18 cellular contexts compared by ENCODE assay signal in genomic region chr7:107946451-107946850, GRCh38. TPM values are rescaled to one million over a fixed set of nuclear protein-coding genes. Genes with fewer than 3 reads are reported as not detected.
DNase-seq lines count a peak whose midpoint lies in the region; ATAC-seq and TF ChIP-seq lines count a peak whose summit lies in the region.
"Had no signal": no experiment of that assay in that cellular context is flagged by ENCODE, and none has a peak within 500 bp of the region (broad histone marks: within the 10 kb centered on the region; RNA-seq: fewer than 3 reads in every experiment).

No MANE protein-coding gene starts in this region.

- H3K9ac ChIP-seq in IMR-90 (ENCODE audit: low read depth, low read length) (no peak overlapping the region), skeletal muscle satellite cell (ENCODE audit: low read depth, low read length) (no peak overlapping the region)

- peak overlapping the region in 3 of 5 experiments; percentile 25 to 61 (median 26) for H3K27ac Mint-ChIP-seq in brain
- H3K27ac Mint-ChIP-seq: activated CD4-positive, alpha-beta T cell treated with anti-CD3 and anti-CD28 coated beads, Interleukin-2, amount 10 ng/mL, durations not matched to agents 7 days and 5 days; activated naive CD4-positive, alpha-beta T cell treated with anti-CD3 and anti-CD28 coated beads, Interleukin-2, amount 50 U/mL, for 72 hours had no signal

- CTCF ChIA-PET in IMR-90 (lab: Yijun Ruan, JAX), result no interaction called here

- no peak overlapping the region for H2BK20ac ChIP-seq in IMR-90 (ENCODE audit: low read depth, low read length)

- H3K4me1 ChIP-seq in IMR-90 (ENCODE audit: control insufficient read depth, insufficient read depth, low read length) (peaks cover 14% of the 10 kb centered on the region), hepatocyte (ENCODE audit: insufficient read depth) (peaks cover 10% of the 10 kb centered on the region), skeletal muscle satellite cell (ENCODE audit: control insufficient read depth, insufficient read depth, low read length) (peaks cover 53% of the 10 kb centered on the region), SJCRH30 (peaks cover 54% of the 10 kb centered on the region), spleen (peaks cover 0 to 7% (median 0%) of the 10 kb centered on the region in 6 donors)

- H3K56ac ChIP-seq in IMR-90 (ENCODE audit: extremely low read depth, insufficient read depth, low read length), result no peak overlapping the region

- no peaks in the 10 kb centered on the region for H3K27me3 Mint-ChIP-seq in brain
- H3K27me3 Mint-ChIP-seq: activated CD4-positive, alpha-beta T cell treated with anti-CD3 and anti-CD28 coated beads, Interleukin-2, amount 10 ng/mL, durations not matched to agents 7 days and 5 days had no signal

- H3K4me1 Mint-ChIP-seq in brain, result peaks cover 54% of the 10 kb centered on the region
- H3K4me1 Mint-ChIP-seq: activated CD4-positive, alpha-beta T cell treated with anti-CD3 and anti-CD28 coated beads, Interleukin-2, amount 10 ng/mL, durations not matched to agents 7 days and 5 days had no signal

- no peaks in the 10 kb centered on the region for H3K9me3 ChIP-seq in IMR-90 (ENCODE audit: control insufficient read depth, insufficient read depth, low read length)
- no peaks in the 10 kb centered on the region for H3K9me3 ChIP-seq in hepatocyte (ENCODE audit: low read depth)
- no peaks in the 10 kb centered on the region for H3K9me3 ChIP-seq in skeletal muscle satellite cell (replicated peaks; ENCODE audit: low read length)
- no peaks in the 10 kb centered on the region for H3K9me3 ChIP-seq in SJCRH30 (replicated peaks)
- H3K9me3 ChIP-seq in spleen, result no peaks in the 10 kb centered on the region
- H3K9me3 ChIP-seq: ovary, stomach had no signal

- TF ChIP-seq POLR2A in IMR-90 (IDR thresholded peaks at IDR 0.05; ENCODE audit: low read depth, low read length), result no peak
- TF ChIP-seq POLR2A in spleen (IDR thresholded peaks at IDR 0.05), result no peak

- no peak overlapping the region for H3K4me3 Mint-ChIP-seq in brain
- H3K4me3 Mint-ChIP-seq: activated CD4-positive, alpha-beta T cell treated with anti-CD3 and anti-CD28 coated beads, Interleukin-2, amount 10 ng/mL, durations not matched to agents 7 days and 5 days had no signal

- H3K14ac ChIP-seq in IMR-90 (replicated peaks; ENCODE audit: low read depth, low read length), result no peak overlapping the region

- H4K91ac ChIP-seq in IMR-90 (ENCODE audit: insufficient read depth, low read depth, low read length), result no peak overlapping the region

- peaks cover 9 to 60% of the 10 kb centered on the region in 2 experiments; a peak in 3 of 4 replicates for H3K79me1 ChIP-seq in IMR-90 (ENCODE audit: low read depth in 1 of 2, low read length in 2 of 2)

- no TSS peak for BruUV-seq in IMR-90 (replicated peaks; lab: Mats Ljungman, UMichigan)

- POLR2A ChIA-PET in IMR-90 (lab: Charles Lee; ENCODE audit: unreplicated experiment), result no interaction called here

- intact Hi-C loops in IMR-90 (cut with micrococcal nuclease), result no loop called here
- intact Hi-C loops in spleen (cut with DNase I; ENCODE audit: low total_unique reads), result no loop called here

- H3K9me3 Mint-ChIP-seq in brain, result no peaks in the 10 kb centered on the region
- H3K9me3 Mint-ChIP-seq: activated CD4-positive, alpha-beta T cell treated with anti-CD3 and anti-CD28 coated beads, Interleukin-2, amount 10 ng/mL, durations not matched to agents 7 days and 5 days; activated naive CD4-positive, alpha-beta T cell treated with anti-CD3 and anti-CD28 coated beads, Interleukin-2, amount 50 U/mL, for 72 hours had no signal

- H3K36me3 Mint-ChIP-seq in brain, result peaks cover 73% of the 10 kb centered on the region
- H3K36me3 Mint-ChIP-seq: activated naive CD4-positive, alpha-beta T cell treated with anti-CD3 and anti-CD28 coated beads, Interleukin-2, amount 50 U/mL, for 72 hours had no signal

- no peak for ATAC-seq in IMR-90 (ENCODE audit: low read depth)
- no peak for ATAC-seq in HG03159 (IDR thresholded peaks at IDR 0.05; ENCODE audit: unreplicated experiment)
- ATAC-seq: activated naive CD4-positive, alpha-beta T cell treated with anti-CD3 and anti-CD28 coated beads, Interleukin-2, amount 50 U/mL, for 72 hours had no signal

- H3K27me3 ChIP-seq in IMR-90 (ENCODE audit: control insufficient read depth, insufficient read depth, low read length) (no peaks in the 10 kb centered on the region), hepatocyte (no peaks in the 10 kb centered on the region), skeletal muscle satellite cell (ENCODE audit: control insufficient read depth, insufficient read depth, low read length) (no peaks in the 10 kb centered on the region), SJCRH30 (no peaks in the 10 kb centered on the region), spleen (replicated peaks in 1 of 7) (no peaks in the 10 kb centered on the region)
- H3K27me3 ChIP-seq: ovary, stomach had no signal

- peaks cover 4% of the 10 kb centered on the region for H3K79me2 ChIP-seq in hepatocyte

- H3K4me3 ChIP-seq in IMR-90 (ENCODE audit: insufficient read depth, low read depth, low read length) (no peak overlapping the region), hepatocyte (no peak overlapping the region), skeletal muscle satellite cell (ENCODE audit: low read length) (no peak overlapping the region), SJCRH30 (no peak overlapping the region), spleen (no peak overlapping the region)
- H3K4me3 ChIP-seq: K562, ovary, stomach had no signal

- H4K8ac ChIP-seq in IMR-90 (ENCODE audit: low read depth in 2 of 2, low read length in 2 of 2), result no peak overlapping the region

- H3K4ac ChIP-seq in IMR-90 (ENCODE audit: low read depth, low read length), result 0 out of 2 replicates have a peak overlapping the region, but pooled peaks have one; percentile 15

- peak overlapping the region; percentile 25 for H2BK5ac ChIP-seq in IMR-90 (ENCODE audit: low read depth, low read length, poor library complexity, severe bottlenecking)

- H4K20me1 ChIP-seq in IMR-90 (ENCODE audit: insufficient read depth, low read length) (no peaks in the 10 kb centered on the region; the same call in 1 of the 2 replicates), hepatocyte (ENCODE audit: insufficient read depth, poor library complexity, severe bottlenecking) (no peaks in the 10 kb centered on the region)

- no peak for TF ChIP-seq CTCF in IMR-90 (conservative IDR thresholded peaks at IDR 0.05; ENCODE audit: low read depth, low read length)
- TF ChIP-seq CTCF in brain (conservative IDR thresholded peaks at IDR 0.05), result no peak
- no peak for TF ChIP-seq CTCF in hepatocyte (IDR thresholded peaks at IDR 0.05; ENCODE audit: poor library complexity)
- no peak for TF ChIP-seq CTCF in spleen (IDR thresholded peaks at IDR 0.05 in 8 of 11, conservative IDR thresholded peaks at IDR 0.05 in 3 of 11)

- H2AK5ac ChIP-seq in IMR-90 (ENCODE audit: low read depth, low read length), result no peak overlapping the region

- peak; percentile 47 for DNase-seq in IMR-90
- DNase-seq in hepatocyte (ENCODE audit: low spot score), result no peak
- no peak for DNase-seq in NCI-H82 treated with DMSO at 0.1 percent for 48 hours (lab: John Stamatoyannopoulos, UW; ENCODE audit: unreplicated experiment)
- no peak for DNase-seq in SJCRH30
- no peak for DNase-seq in spleen
- DNase-seq: activated CD4-positive, alpha-beta T cell treated with anti-CD3 and anti-CD28 coated beads, Interleukin-2, amount 10 ng/mL, durations not matched to agents 7 days and 5 days; activated T-cell treated with anti-CD3 and anti-CD28 coated beads for 4 hours; DMS53; midbrain; NCI-H1436; ovary; stomach had no signal

- H3K36me3 ChIP-seq in IMR-90 (ENCODE audit: control insufficient read depth, insufficient read depth, low read length) (peaks cover 62% of the 10 kb centered on the region), hepatocyte (replicated peaks; ENCODE audit: insufficient read depth, low read depth) (no peaks in the 10 kb centered on the region), skeletal muscle satellite cell (ENCODE audit: insufficient read depth, low read length) (peaks cover 66% of the 10 kb centered on the region), SJCRH30 (peaks cover 44% of the 10 kb centered on the region), spleen (peaks cover 0 to 33% (median 0%) of the 10 kb centered on the region in 6 donors)
- H3K36me3 ChIP-seq: ovary had no signal

- H4K5ac ChIP-seq in IMR-90 (ENCODE audit: low read depth, low read length), result no peak overlapping the region

- no peak for TF ChIP-seq RAD21 in IMR-90 (IDR thresholded peaks at IDR 0.05; ENCODE audit: low read length)

- H3K9me1 ChIP-seq in IMR-90 (ENCODE audit: insufficient read depth, low read length), result peaks cover 33% of the 10 kb centered on the region

- in situ Hi-C loops in IMR-90 (cut with MboI; ENCODE audit: low sequenced_read_pairs), result no loop called here

- no peak overlapping the region for H3K18ac ChIP-seq in IMR-90 (ENCODE audit: low read depth, low read length)

- H2AK9ac ChIP-seq in IMR-90 (replicated peaks; ENCODE audit: low read depth, low read length, poor library complexity), result no peak overlapping the region

- dilution Hi-C loops in IMR-90 (cut with HindIII; ENCODE audit: low sequenced_read_pairs, unreplicated experiment), result no loop called here

- H3K27ac ChIP-seq in IMR-90 (ENCODE audit: insufficient read depth, low read length), result no peak overlapping the region
- peak overlapping the region; percentile 6 for H3K27ac ChIP-seq in hepatocyte
- no peak overlapping the region for H3K27ac ChIP-seq in SJCRH30
- H3K27ac ChIP-seq in spleen, result peak overlapping the region in 2 of 8 donors; percentile 7 to 30
- H3K27ac ChIP-seq: HL-60, ovary had no signal

- H2AFZ ChIP-seq in IMR-90 (replicated peaks; ENCODE audit: low read length, poor library complexity) (no peak overlapping the region), hepatocyte (no peak overlapping the region)

- H3K23ac ChIP-seq in IMR-90 (ENCODE audit: low read depth, low read length), result no peak overlapping the region

- WGBS in IMR-90 (ENCODE audit: extremely low coverage in 2 of 2, insufficient read length in 1 of 2), 2 experiments, result no CpG with 5 or more reads among the region's 2 CpGs
- WGBS in hepatocyte (ENCODE audit: low lambda C conversion rate, missing lambda C conversion rate), result 83% methylated on average over 2 of the region's 2 CpGs
- WGBS in spleen, 5 donors, result 75 to 88% (median 85%) methylated on average over 2 of the region's 2 CpGs

- H2BK120ac ChIP-seq in IMR-90 (ENCODE audit: low read depth, low read length), result no peak overlapping the region

- H2BK15ac ChIP-seq in IMR-90 (ENCODE audit: low read depth, low read length), result no peak overlapping the region

- H3K9me2 ChIP-seq in hepatocyte (replicated peaks; ENCODE audit: insufficient read depth), result no peaks in the 10 kb centered on the region

- no peak overlapping the region for H3K4me2 ChIP-seq in IMR-90 (ENCODE audit: low read depth, low read length)
- no peak overlapping the region for H3K4me2 ChIP-seq in hepatocyte
- H3K4me2 ChIP-seq in skeletal muscle satellite cell (ENCODE audit: low read length), result peak overlapping the region; percentile 64

RNA-seq across cellular contexts. Expression of gene DLD, which starts 55.5 kb away (rescaled TPM):
- 120 and 361 TPM in 2 replicates for total RNA-seq in IMR-90 (2012; rRNA removed)
- 86.2 and 121 TPM in 2 replicates for polyA plus RNA-seq in IMR-90 (2012; rRNA removed)
- 30.6 and 73.6 TPM in 2 replicates for polyA plus RNA-seq in IMR-90 (2012; cell fraction: cytosol; rRNA removed)
- 15.8 and 90.9 TPM in 2 replicates for polyA plus RNA-seq in IMR-90 (2012; cell fraction: nucleus; rRNA removed; ENCODE audit: low replicate concordance)
- polyA plus RNA-seq in brain (ENCODE audit: insufficient read depth, low read depth, low replicate concordance), result 43.7 TPM
- total RNA-seq in hepatocyte, result 125 and 129 TPM in 2 replicates
- 84.9 and 96.0 TPM in 2 replicates for polyA plus RNA-seq in hepatocyte
- total RNA-seq in skeletal muscle satellite cell (2012; rRNA removed), result 49.9 and 52.2 TPM in 2 replicates
- 113 and 151 TPM in 2 replicates for total RNA-seq in SJCRH30 (2014; rRNA removed; shearing (Covaris generic))
- total RNA-seq in spleen, result 100 to 1,000 TPM in 3 of 7 donors, 10 to 100 TPM in 4; 54.4 to 114 (median 65.7) TPM
- 10 to 100 TPM; 19.6 to 29.4 (median 22.3) TPM for polyA plus RNA-seq in spleen

RNA-seq across cellular contexts. Expression of gene LAMB1, which starts 56.5 kb away (rescaled TPM):
- total RNA-seq in IMR-90 (2012; rRNA removed) (117 TPM in 2 replicates), hepatocyte (323 and 355 TPM in 2 replicates), spleen (100 to 1,000 TPM in 6 of 7 donors, 10 to 100 TPM in 1; 66.4 to 181 (median 149) TPM)
- polyA plus RNA-seq in IMR-90 (2012; rRNA removed) (97.5 and 114 TPM in 2 replicates), brain (ENCODE audit: insufficient read depth, low read depth, low replicate concordance) (11.2 TPM), hepatocyte (284 and 329 TPM in 2 replicates), spleen (10 to 100 TPM; 51.4 to 74.8 (median 68.6) TPM)
- polyA plus RNA-seq in IMR-90 (2012; cell fraction: cytosol; rRNA removed), result 83.3 and 90.8 TPM in 2 replicates
- 304 and 403 TPM in 2 replicates for polyA plus RNA-seq in IMR-90 (2012; cell fraction: nucleus; rRNA removed; ENCODE audit: low replicate concordance)
- 227 and 312 TPM in 2 replicates for total RNA-seq in skeletal muscle satellite cell (2012; rRNA removed)
- 100 and 106 TPM in 2 replicates for total RNA-seq in SJCRH30 (2014; rRNA removed; shearing (Covaris generic))
- total RNA-seq: activated CD4-positive, alpha-beta T cell treated with anti-CD3 and anti-CD28 coated beads, Interleukin-2, amount 10 ng/mL, durations not matched to agents 7 days and 5 days had no signal
